15 cellular contexts compared by ENCODE assay signal in the genomic region with DNA sequence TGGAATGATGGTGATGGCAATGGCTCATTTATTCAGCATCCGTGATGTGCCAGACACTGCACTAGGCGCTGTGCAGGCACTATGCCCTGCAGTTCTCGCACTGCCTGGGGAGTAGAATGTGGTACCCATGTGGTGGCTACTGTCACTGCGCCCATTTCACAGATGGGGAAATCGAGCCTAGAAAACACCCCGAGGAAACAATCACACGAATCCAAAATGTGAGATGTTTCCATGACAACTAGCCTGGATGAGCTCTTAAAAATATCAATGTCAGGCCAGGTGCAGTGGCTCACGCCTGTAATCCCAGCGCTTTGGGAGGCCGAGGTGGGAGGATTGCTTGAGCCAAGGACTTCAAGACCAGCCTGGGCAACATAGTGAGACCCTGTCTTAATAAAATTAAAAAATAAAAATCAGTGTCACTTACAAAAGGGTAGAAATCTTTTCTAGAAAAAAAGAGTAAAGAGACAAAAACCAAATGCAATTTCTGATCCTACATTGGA. TPM values are rescaled to one million over a fixed set of nuclear protein-coding genes. Genes with fewer than 3 reads are reported as not detected.
DNase-seq lines count a peak whose midpoint lies in the region; ATAC-seq and TF ChIP-seq lines count a peak whose summit lies in the region.
"Had no signal": no experiment of that assay in that cellular context is flagged by ENCODE, and none has a peak within 500 bp of the region (broad histone marks: within the 10 kb centered on the region; RNA-seq: fewer than 3 reads in every experiment).

No MANE protein-coding gene starts in this region.

- H2BK120ac ChIP-seq in H9 (ENCODE audit: low read depth, low read length, poor library complexity, severe bottlenecking), result no peak overlapping the region

- H2BK15ac ChIP-seq in H9 (ENCODE audit: low read depth, low read length), result no peak overlapping the region

- CTCF ChIA-PET in activated CD4-positive, alpha-beta T cell treated with anti-CD3 and anti-CD28 coated beads for 36 hours (lab: Charles Lee), result no interaction called here

- TF ChIP-seq CTCF in fibroblast of lung (conservative IDR thresholded peaks at IDR 0.05 in 1 of 2, IDR thresholded peaks at IDR 0.05 in 1 of 2; ENCODE audit: low read depth in 1 of 2, low read length in 2 of 2), result no peak
- TF ChIP-seq CTCF in H9 (conservative IDR thresholded peaks at IDR 0.05), result no peak

- H3K27me3 ChIP-seq in fibroblast of lung (ENCODE audit: control insufficient read depth, insufficient read depth, low read length) (no peaks in the 10 kb centered on the region), H9 (ENCODE audit: insufficient read depth, low read length) (no peaks in the 10 kb centered on the region)
- H3K27me3 ChIP-seq: Peyer's patch had no signal

- no peak overlapping the region for H2BK12ac ChIP-seq in H9 (ENCODE audit: insufficient read length, low read depth, low read length)

- H3K4ac ChIP-seq in H9 (ENCODE audit: low read depth, low read length), result no peak overlapping the region

- H3K27me3 Mint-ChIP-seq in activated CD4-positive, alpha-beta T cell treated with anti-CD3 and anti-CD28 coated beads for 36 hours, result peaks cover 16% of the 10 kb centered on the region
- H3K27me3 Mint-ChIP-seq in activated CD4-positive, alpha-beta T cell treated with anti-CD3 and anti-CD28 coated beads, Interleukin-2, amount 10 ng/mL, durations not matched to agents 24 days and 14 days, result peaks cover 6% of the 10 kb centered on the region
- H3K27me3 Mint-ChIP-seq in activated T-helper 17 cell treated with anti-CD3 and anti-CD28 coated beads, Interleukin-2, amount 50 U/mL, for 72 hours, result peaks cover 9% of the 10 kb centered on the region
- H3K27me3 Mint-ChIP-seq in stimulated activated memory B cell treated with anti-CD40 and anti-IgM and Interleukin-4, amounts not matched to agents 10 μg/mL and 1 μg/mL and 100 μg/mL, for 72 hours, result peaks cover 16% of the 10 kb centered on the region
- no peaks in the 10 kb centered on the region; the same call in 1 of the 2 replicates for H3K27me3 Mint-ChIP-seq in H9 (ENCODE audit: low read depth)

- no CpG with 5 or more reads among the region's 10 CpGs for WGBS in H9 (ENCODE audit: extremely low coverage, insufficient read length, low lambda C conversion rate)

- H2AFZ ChIP-seq in fibroblast of lung (ENCODE audit: low read length), result no peak overlapping the region
- H2AFZ ChIP-seq in H9 (ENCODE audit: low read length), result no peak overlapping the region

- H3K4me3 ChIP-seq in fibroblast of lung (replicated peaks in 1 of 4; ENCODE audit: control extremely low read depth in 1 of 4, insufficient read depth in 1 of 4, low read depth in 3 of 4, low read length in 4 of 4), result no peak overlapping the region
- H3K4me3 ChIP-seq: Peyer's patch had no signal

- no peaks in the 10 kb centered on the region for H3K36me3 Mint-ChIP-seq in activated CD4-positive, alpha-beta T cell treated with anti-CD3 and anti-CD28 coated beads for 36 hours (ENCODE audit: low read depth)
- H3K36me3 Mint-ChIP-seq in activated CD4-positive, alpha-beta T cell treated with anti-CD3 and anti-CD28 coated beads, Interleukin-2, amount 10 ng/mL, durations not matched to agents 24 days and 14 days (ENCODE audit: low read depth), result no peaks in the 10 kb centered on the region
- no peaks in the 10 kb centered on the region for H3K36me3 Mint-ChIP-seq in activated T-helper 17 cell treated with anti-CD3 and anti-CD28 coated beads, Interleukin-2, amount 50 U/mL, for 72 hours (ENCODE audit: low read depth)
- H3K36me3 Mint-ChIP-seq in stimulated activated memory B cell treated with anti-CD40 and anti-IgM and Interleukin-4, amounts not matched to agents 10 μg/mL and 1 μg/mL and 100 μg/mL, for 72 hours, result no peaks in the 10 kb centered on the region
- H3K36me3 Mint-ChIP-seq in H9 (ENCODE audit: insufficient read depth in 1 of 3, low read depth in 3 of 3), result peaks cover 0 to 2% (median 0%) of the 10 kb centered on the region in 3 experiments; a peak in 1 of 7 replicates
- H3K36me3 Mint-ChIP-seq: activated naive CD4-positive, alpha-beta T cell treated with anti-CD3 and anti-CD28 coated beads, Interleukin-2, amount 50 U/mL, for 24 hours had no signal

- H3K4me3 Mint-ChIP-seq in activated CD4-positive, alpha-beta T cell treated with anti-CD3 and anti-CD28 coated beads for 36 hours, result no peak overlapping the region
- H3K4me3 Mint-ChIP-seq in activated CD4-positive, alpha-beta T cell treated with anti-CD3 and anti-CD28 coated beads, Interleukin-2, amount 10 ng/mL, durations not matched to agents 24 days and 14 days, result no peak overlapping the region
- H3K4me3 Mint-ChIP-seq in activated T-helper 17 cell treated with anti-CD3 and anti-CD28 coated beads, Interleukin-2, amount 50 U/mL, for 72 hours, result no peak overlapping the region
- no peak overlapping the region for H3K4me3 Mint-ChIP-seq in stimulated activated memory B cell treated with anti-CD40 and anti-IgM and Interleukin-4, amounts not matched to agents 10 μg/mL and 1 μg/mL and 100 μg/mL, for 72 hours
- peak overlapping the region in 1 of 2 experiments; percentile 52; a peak in 1 of 5 replicates for H3K4me3 Mint-ChIP-seq in H9
- H3K4me3 Mint-ChIP-seq: activated B cell treated with CpG ODN at 0.5 μM for 24 hours; activated naive CD4-positive, alpha-beta T cell treated with anti-CD3 and anti-CD28 coated beads, Interleukin-2, amount 50 U/mL, for 24 hours; central memory CD8-positive, alpha-beta T cell had no signal

- H4K20me1 ChIP-seq in fibroblast of lung (ENCODE audit: control insufficient read depth, extremely low read depth, insufficient read depth, low read length) (no peaks in the 10 kb centered on the region), H9 (ENCODE audit: control insufficient read depth, insufficient read depth, insufficient read length) (no peaks in the 10 kb centered on the region)

- H3K4me1 ChIP-seq in fibroblast of lung (ENCODE audit: control insufficient read depth, extremely low read depth, insufficient read depth, low read length) (peaks cover 15% of the 10 kb centered on the region), H9 (ENCODE audit: insufficient read depth, low read length) (no peaks in the 10 kb centered on the region)
- H3K4me1 ChIP-seq: Caco-2, Peyer's patch had no signal

- ATAC-seq in activated CD4-positive, alpha-beta T cell treated with anti-CD3 and anti-CD28 coated beads for 36 hours, result no peak
- no peak for ATAC-seq in activated T-helper 17 cell treated with anti-CD3 and anti-CD28 coated beads, Interleukin-2, amount 50 U/mL, for 72 hours (replicated peaks)
- no peak for ATAC-seq in stimulated activated memory B cell treated with anti-CD40 and anti-IgM and Interleukin-4, amounts not matched to agents 10 μg/mL and 1 μg/mL and 100 μg/mL, for 72 hours

- no peak overlapping the region for H3K14ac ChIP-seq in H9 (ENCODE audit: insufficient read depth, low read length)

- H2AK5ac ChIP-seq in H9 (ENCODE audit: insufficient read length, low read length), result no peak overlapping the region

- H4K91ac ChIP-seq in H9 (ENCODE audit: insufficient read length, low read depth, low read length), result no peak overlapping the region

- DNase-seq in activated CD4-positive, alpha-beta T cell treated with anti-CD3 and anti-CD28 coated beads for 36 hours, result peak; percentile 24
- no peak for DNase-seq in activated CD4-positive, alpha-beta T cell treated with anti-CD3 and anti-CD28 coated beads, Interleukin-2, amount 10 ng/mL, durations not matched to agents 24 days and 14 days
- DNase-seq in fibroblast of lung (ENCODE audit: low read depth in 2 of 2) (no peak), H9 (no peak), foreskin melanocyte (no peak), OCI-M1 (lab: John Stamatoyannopoulos, UW) (no peak)
- DNase-seq: activated B cell treated with CpG ODN at 0.5 μM for 24 hours; Caco-2; Peyer's patch; stimulated activated CD4-positive, alpha-beta T cell treated with anti-CD3 and anti-CD28 coated beads, Interleukin-4, amount 100 ng/mL, for 4 hours had no signal

- no peaks in the 10 kb centered on the region for H3K79me2 ChIP-seq in fibroblast of lung (ENCODE audit: control insufficient read depth, insufficient read depth, low read length)
- H3K79me2 ChIP-seq in H9 (ENCODE audit: insufficient read depth, low read length), result no peaks in the 10 kb centered on the region

- no peaks in the 10 kb centered on the region for H3K23me2 ChIP-seq in H9 (ENCODE audit: insufficient read length, low read depth, low read length, poor library complexity, severe bottlenecking)

- peaks cover 42% of the 10 kb centered on the region for H3K4me1 Mint-ChIP-seq in activated CD4-positive, alpha-beta T cell treated with anti-CD3 and anti-CD28 coated beads for 36 hours
- H3K4me1 Mint-ChIP-seq in activated CD4-positive, alpha-beta T cell treated with anti-CD3 and anti-CD28 coated beads, Interleukin-2, amount 10 ng/mL, durations not matched to agents 24 days and 14 days, result peaks cover 20% of the 10 kb centered on the region
- peaks cover 15% of the 10 kb centered on the region for H3K4me1 Mint-ChIP-seq in activated T-helper 17 cell treated with anti-CD3 and anti-CD28 coated beads, Interleukin-2, amount 50 U/mL, for 72 hours
- peaks cover 24% of the 10 kb centered on the region for H3K4me1 Mint-ChIP-seq in stimulated activated memory B cell treated with anti-CD40 and anti-IgM and Interleukin-4, amounts not matched to agents 10 μg/mL and 1 μg/mL and 100 μg/mL, for 72 hours
- H3K4me1 Mint-ChIP-seq in H9, result peaks cover 8 to 10% of the 10 kb centered on the region in 2 experiments

- H3K9me3 ChIP-seq in fibroblast of lung (ENCODE audit: control insufficient read depth, insufficient read depth, low read depth, low read length) (no peaks in the 10 kb centered on the region), H9 (ENCODE audit: control insufficient read depth, low read depth, low read length) (no peaks in the 10 kb centered on the region)
- H3K9me3 ChIP-seq: Caco-2, heart left ventricle, Peyer's patch had no signal

- H4K5ac ChIP-seq in H9 (ENCODE audit: insufficient read length, low read depth, low read length), result no peak overlapping the region

- no peak overlapping the region for H3K27ac Mint-ChIP-seq in activated CD4-positive, alpha-beta T cell treated with anti-CD3 and anti-CD28 coated beads for 36 hours
- no peak overlapping the region for H3K27ac Mint-ChIP-seq in activated CD4-positive, alpha-beta T cell treated with anti-CD3 and anti-CD28 coated beads, Interleukin-2, amount 10 ng/mL, durations not matched to agents 24 days and 14 days
- peak overlapping the region; percentile 54 for H3K27ac Mint-ChIP-seq in activated T-helper 17 cell treated with anti-CD3 and anti-CD28 coated beads, Interleukin-2, amount 50 U/mL, for 72 hours
- H3K27ac Mint-ChIP-seq in stimulated activated memory B cell treated with anti-CD40 and anti-IgM and Interleukin-4, amounts not matched to agents 10 μg/mL and 1 μg/mL and 100 μg/mL, for 72 hours, result peak overlapping the region; percentile 50
- H3K27ac Mint-ChIP-seq in H9, result no peak overlapping the region; a peak in 1 of 7 replicates
- H3K27ac Mint-ChIP-seq: activated B cell treated with CpG ODN at 0.5 μM for 24 hours had no signal

- H2BK5ac ChIP-seq in H9 (ENCODE audit: insufficient read length, low read length), result no peak overlapping the region

- H3K23ac ChIP-seq in H9 (ENCODE audit: insufficient read length, low read depth, low read length), result no peak overlapping the region

- H3K27ac ChIP-seq in fibroblast of lung (ENCODE audit: insufficient read depth, low read length) (peak overlapping the region; percentile 84), H9 (ENCODE audit: insufficient read length, low read depth, low read length) (no peak overlapping the region)
- H3K27ac ChIP-seq: Peyer's patch had no signal

- H4K8ac ChIP-seq in H9 (replicated peaks; ENCODE audit: insufficient read length, low read depth, low read length), result no peak overlapping the region

- no peak overlapping the region for H2BK20ac ChIP-seq in H9 (ENCODE audit: low read depth, low read length, poor library complexity, severe bottlenecking)

- H3K56ac ChIP-seq in H9 (ENCODE audit: insufficient read length, low read depth, low read length), result no peak overlapping the region

- intact Hi-C loops in activated CD4-positive, alpha-beta T cell treated with anti-CD3 and anti-CD28 coated beads for 36 hours (cut with DNase I, micrococcal nuclease), result no loop called here
- intact Hi-C loops in activated CD4-positive, alpha-beta T cell treated with anti-CD3 and anti-CD28 coated beads, Interleukin-2, amount 10 ng/mL, durations not matched to agents 24 days and 14 days (cut with micrococcal nuclease), result loop anchor here (1.0 kb wide), 1 partner anchor 8 kb away; no protein-coding TSS in a partner anchor

- no peak overlapping the region for H3K18ac ChIP-seq in H9 (ENCODE audit: insufficient read length, low read depth, low read length)

- H3K9ac ChIP-seq in fibroblast of lung (ENCODE audit: insufficient read depth, low read length), result no peak overlapping the region
- H3K9ac ChIP-seq in H9 (ENCODE audit: extremely low read depth, insufficient read length, low read length), result no peak overlapping the region

- no peaks in the 10 kb centered on the region for H3K79me1 ChIP-seq in H9 (ENCODE audit: insufficient read depth, low read depth, low read length, poor library complexity, severe bottlenecking)

- H3K36me3 ChIP-seq in fibroblast of lung (ENCODE audit: control insufficient read depth, insufficient read depth, low read length), result no peaks in the 10 kb centered on the region
- H3K36me3 ChIP-seq: heart left ventricle, Peyer's patch had no signal

- no peaks in the 10 kb centered on the region for H3K9me3 Mint-ChIP-seq in activated CD4-positive, alpha-beta T cell treated with anti-CD3 and anti-CD28 coated beads for 36 hours (ENCODE audit: low read depth)
- H3K9me3 Mint-ChIP-seq in activated CD4-positive, alpha-beta T cell treated with anti-CD3 and anti-CD28 coated beads, Interleukin-2, amount 10 ng/mL, durations not matched to agents 24 days and 14 days, result no peaks in the 10 kb centered on the region
- H3K9me3 Mint-ChIP-seq in activated T-helper 17 cell treated with anti-CD3 and anti-CD28 coated beads, Interleukin-2, amount 50 U/mL, for 72 hours, result no peaks in the 10 kb centered on the region
- H3K9me3 Mint-ChIP-seq in stimulated activated memory B cell treated with anti-CD40 and anti-IgM and Interleukin-4, amounts not matched to agents 10 μg/mL and 1 μg/mL and 100 μg/mL, for 72 hours, result no peaks in the 10 kb centered on the region
- no peaks in the 10 kb centered on the region for H3K9me3 Mint-ChIP-seq in H9
- H3K9me3 Mint-ChIP-seq: activated B cell treated with CpG ODN at 0.5 μM for 24 hours; activated naive CD4-positive, alpha-beta T cell treated with anti-CD3 and anti-CD28 coated beads, Interleukin-2, amount 50 U/mL, for 24 hours; central memory CD8-positive, alpha-beta T cell had no signal

- H3T11ph ChIP-seq in H9 (ENCODE audit: low read length), result no peak overlapping the region

- H3K4me2 ChIP-seq in fibroblast of lung (ENCODE audit: extremely low read depth, insufficient read depth, low read length) (peak overlapping the region; percentile 55), H9 (ENCODE audit: insufficient read depth, insufficient read length, low read length) (no peak overlapping the region)

- POLR2A ChIA-PET in activated CD4-positive, alpha-beta T cell treated with anti-CD3 and anti-CD28 coated beads for 36 hours (lab: Charles Lee), result no interaction called here

RNA-seq across cellular contexts. Expression of a gene that starts 57.9 kb away (rescaled TPM):
- total RNA-seq in activated CD4-positive, alpha-beta T cell treated with anti-CD3 and anti-CD28 coated beads for 36 hours, result 10 to 100 TPM; 34.6 to 46.1 TPM
- total RNA-seq in activated CD4-positive, alpha-beta T cell treated with anti-CD3 and anti-CD28 coated beads, Interleukin-2, amount 10 ng/mL, durations not matched to agents 24 days and 14 days, result 52.9 and 54.2 TPM in 2 replicates
- 10 to 100 TPM; 40.5 to 47.8 TPM for total RNA-seq in activated T-helper 17 cell treated with anti-CD3 and anti-CD28 coated beads, Interleukin-2, amount 50 U/mL, for 72 hours
- total RNA-seq in fibroblast of lung, result 37.0 and 49.4 TPM in 2 replicates
- polyA plus RNA-seq in fibroblast of lung, result 51.5 and 52.2 TPM in 2 replicates
- 26.1 and 34.4 TPM in 2 replicates for polyA plus RNA-seq in fibroblast of lung (2012)
- polyA minus RNA-seq in fibroblast of lung (ENCODE audit: low replicate concordance), result 63.7 and 65.6 TPM in 2 replicates
- total RNA-seq in H9 (2021), result 106 and 114 TPM in 2 replicates

Comparison
In these comparisons a context has a peak if more than half of its experiments do, and no peak if none do; other contexts are left out.
1. H3K27ac Mint-ChIP-seq: peak in activated T-helper 17 cell treated with anti-CD3 and anti-CD28 coated beads, Interleukin-2, amount 50 U/mL, for 72 hours (single experiment) and stimulated activated memory B cell treated with anti-CD40 and anti-IgM and Interleukin-4, amounts not matched to agents 10 μg/mL and 1 μg/mL and 100 μg/mL, for 72 hours (single experiment); none in activated CD4-positive, alpha-beta T cell treated with anti-CD3 and anti-CD28 coated beads for 36 hours (single experiment), activated CD4-positive, alpha-beta T cell treated with anti-CD3 and anti-CD28 coated beads, Interleukin-2, amount 10 ng/mL, durations not matched to agents 24 days and 14 days (single experiment) and H9 (0 of 3).